ENCODE assay signal across 1 cellular context in the genomic region with DNA sequence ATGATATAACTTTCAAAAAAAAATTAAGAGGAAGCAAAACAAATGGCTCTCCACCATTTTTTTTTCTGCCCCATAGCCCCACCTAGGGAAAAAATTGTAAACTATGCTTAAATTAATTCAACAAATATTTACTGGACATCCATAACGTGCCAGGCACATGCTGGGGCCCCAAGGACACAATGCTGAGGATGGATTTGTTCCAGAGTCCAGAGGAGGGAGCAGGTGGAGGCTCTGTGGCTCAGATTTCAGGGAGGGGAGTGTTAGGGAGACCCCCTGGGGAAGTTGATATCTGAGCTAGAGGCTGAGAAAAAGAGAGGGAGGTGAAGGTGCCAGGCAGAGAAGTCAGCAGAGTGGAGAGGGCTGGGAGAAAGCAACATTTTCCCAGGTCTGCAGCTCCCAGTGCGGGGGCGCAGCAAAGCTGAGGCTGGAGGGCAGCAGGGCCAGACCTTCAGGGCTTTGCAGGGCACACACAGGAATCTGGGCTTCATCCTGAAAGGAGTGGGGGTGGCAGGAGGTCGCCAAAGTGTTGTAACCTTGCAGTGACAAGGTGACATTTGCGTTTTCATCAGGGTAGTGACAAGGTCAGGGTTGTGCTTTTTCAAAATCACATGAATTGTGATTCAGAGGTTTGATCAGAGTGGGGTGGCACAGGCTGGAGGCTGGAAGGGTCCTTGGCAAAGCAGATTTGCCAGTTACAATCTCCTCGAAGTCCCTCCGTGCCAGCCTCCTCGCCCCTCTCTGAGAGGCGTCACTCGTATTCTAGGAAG.
TF ChIP-seq lines count a peak whose summit lies in the region.

No MANE protein-coding gene starts in this region.

TF ChIP-seq in GM23338, 12 proteins besides CTCF, POLR2A, EP300 and RAD21:
- TF ChIP-seq STAT1 (IDR thresholded peaks at IDR 0.05; ENCODE audit: unreplicated experiment): no peak
- no peak for TF ChIP-seq NANOG (IDR thresholded peaks at IDR 0.05; ENCODE audit: borderline replicate concordance)
- TF ChIP-seq CREB1 (CRISPR knock-in tag; IDR thresholded peaks at IDR 0.05; ENCODE audit: low read depth): no peak
- no peak for TF ChIP-seq ZNF331 (CRISPR knock-in tag; IDR thresholded peaks at IDR 0.05; ENCODE audit: low read depth)
- TF ChIP-seq, protein P1, sequence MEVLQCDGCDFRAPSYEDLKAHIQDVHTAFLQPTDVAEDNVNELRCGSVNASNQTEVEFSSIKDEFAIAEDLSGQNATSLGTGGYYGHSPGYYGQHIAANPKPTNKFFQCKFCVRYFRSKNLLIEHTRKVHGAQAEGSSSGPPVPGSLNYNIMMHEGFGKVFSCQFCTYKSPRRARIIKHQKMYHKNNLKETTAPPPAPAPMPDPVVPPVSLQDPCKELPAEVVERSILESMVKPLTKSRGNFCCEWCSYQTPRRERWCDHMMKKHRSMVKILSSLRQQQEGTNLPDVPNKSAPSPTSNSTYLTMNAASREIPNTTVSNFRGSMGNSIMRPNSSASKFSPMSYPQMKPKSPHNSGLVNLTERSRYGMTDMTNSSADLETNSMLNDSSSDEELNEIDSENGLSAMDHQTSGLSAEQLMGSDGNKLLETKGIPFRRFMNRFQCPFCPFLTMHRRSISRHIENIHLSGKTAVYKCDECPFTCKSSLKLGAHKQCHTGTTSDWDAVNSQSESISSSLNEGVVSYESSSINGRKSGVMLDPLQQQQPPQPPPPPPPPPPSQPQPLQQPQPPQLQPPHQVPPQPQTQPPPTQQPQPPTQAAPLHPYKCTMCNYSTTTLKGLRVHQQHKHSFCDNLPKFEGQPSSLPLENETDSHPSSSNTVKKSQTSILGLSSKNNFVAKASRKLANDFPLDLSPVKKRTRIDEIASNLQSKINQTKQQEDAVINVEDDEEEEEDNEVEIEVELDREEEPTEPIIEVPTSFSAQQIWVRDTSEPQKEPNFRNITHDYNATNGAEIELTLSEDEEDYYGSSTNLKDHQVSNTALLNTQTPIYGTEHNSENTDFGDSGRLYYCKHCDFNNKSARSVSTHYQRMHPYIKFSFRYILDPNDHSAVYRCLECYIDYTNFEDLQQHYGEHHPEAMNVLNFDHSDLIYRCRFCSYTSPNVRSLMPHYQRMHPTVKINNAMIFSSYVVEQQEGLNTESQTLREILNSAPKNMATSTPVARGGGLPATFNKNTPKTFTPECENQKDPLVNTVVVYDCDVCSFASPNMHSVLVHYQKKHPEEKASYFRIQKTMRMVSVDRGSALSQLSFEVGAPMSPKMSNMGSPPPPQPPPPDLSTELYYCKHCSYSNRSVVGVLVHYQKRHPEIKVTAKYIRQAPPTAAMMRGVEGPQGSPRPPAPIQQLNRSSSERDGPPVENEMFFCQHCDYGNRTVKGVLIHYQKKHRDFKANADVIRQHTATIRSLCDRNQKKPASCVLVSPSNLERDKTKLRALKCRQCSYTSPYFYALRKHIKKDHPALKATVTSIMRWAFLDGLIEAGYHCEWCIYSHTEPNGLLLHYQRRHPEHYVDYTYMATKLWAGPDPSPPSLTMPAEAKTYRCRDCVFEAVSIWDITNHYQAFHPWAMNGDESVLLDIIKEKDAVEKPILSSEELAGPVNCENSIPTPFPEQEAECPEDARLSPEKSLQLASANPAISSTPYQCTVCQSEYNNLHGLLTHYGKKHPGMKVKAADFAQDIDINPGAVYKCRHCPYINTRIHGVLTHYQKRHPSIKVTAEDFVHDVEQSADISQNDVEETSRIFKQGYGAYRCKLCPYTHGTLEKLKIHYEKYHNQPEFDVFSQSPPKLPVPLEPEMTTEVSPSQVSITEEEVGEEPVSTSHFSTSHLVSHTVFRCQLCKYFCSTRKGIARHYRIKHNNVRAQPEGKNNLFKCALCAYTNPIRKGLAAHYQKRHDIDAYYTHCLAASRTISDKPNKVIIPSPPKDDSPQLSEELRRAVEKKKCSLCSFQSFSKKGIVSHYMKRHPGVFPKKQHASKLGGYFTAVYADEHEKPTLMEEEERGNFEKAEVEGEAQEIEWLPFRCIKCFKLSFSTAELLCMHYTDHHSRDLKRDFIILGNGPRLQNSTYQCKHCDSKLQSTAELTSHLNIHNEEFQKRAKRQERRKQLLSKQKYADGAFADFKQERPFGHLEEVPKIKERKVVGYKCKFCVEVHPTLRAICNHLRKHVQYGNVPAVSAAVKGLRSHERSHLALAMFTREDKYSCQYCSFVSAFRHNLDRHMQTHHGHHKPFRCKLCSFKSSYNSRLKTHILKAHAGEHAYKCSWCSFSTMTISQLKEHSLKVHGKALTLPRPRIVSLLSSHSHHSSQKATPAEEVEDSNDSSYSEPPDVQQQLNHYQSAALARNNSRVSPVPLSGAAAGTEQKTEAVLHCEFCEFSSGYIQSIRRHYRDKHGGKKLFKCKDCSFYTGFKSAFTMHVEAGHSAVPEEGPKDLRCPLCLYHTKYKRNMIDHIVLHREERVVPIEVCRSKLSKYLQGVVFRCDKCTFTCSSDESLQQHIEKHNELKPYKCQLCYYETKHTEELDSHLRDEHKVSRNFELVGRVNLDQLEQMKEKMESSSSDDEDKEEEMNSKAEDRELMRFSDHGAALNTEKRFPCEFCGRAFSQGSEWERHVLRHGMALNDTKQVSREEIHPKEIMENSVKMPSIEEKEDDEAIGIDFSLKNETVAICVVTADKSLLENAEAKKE (CRISPR knock-in tag; IDR thresholded peaks at IDR 0.05): no peak
- no peak for TF ChIP-seq ZNF114 (CRISPR knock-in tag; IDR thresholded peaks at IDR 0.05)
- TF ChIP-seq POLR2AphosphoS5 (IDR thresholded peaks at IDR 0.05; ENCODE audit: low read depth): no peak
- TF ChIP-seq EZH2 (IDR thresholded peaks at IDR 0.05; ENCODE audit: low read depth, unreplicated experiment): no peak
- TF ChIP-seq JUNB (IDR thresholded peaks at IDR 0.05; ENCODE audit: unreplicated experiment): no peak
- TF ChIP-seq EZH2phosphoT487 (IDR thresholded peaks at IDR 0.05; ENCODE audit: unreplicated experiment): no peak
- TF ChIP-seq, protein P2, sequence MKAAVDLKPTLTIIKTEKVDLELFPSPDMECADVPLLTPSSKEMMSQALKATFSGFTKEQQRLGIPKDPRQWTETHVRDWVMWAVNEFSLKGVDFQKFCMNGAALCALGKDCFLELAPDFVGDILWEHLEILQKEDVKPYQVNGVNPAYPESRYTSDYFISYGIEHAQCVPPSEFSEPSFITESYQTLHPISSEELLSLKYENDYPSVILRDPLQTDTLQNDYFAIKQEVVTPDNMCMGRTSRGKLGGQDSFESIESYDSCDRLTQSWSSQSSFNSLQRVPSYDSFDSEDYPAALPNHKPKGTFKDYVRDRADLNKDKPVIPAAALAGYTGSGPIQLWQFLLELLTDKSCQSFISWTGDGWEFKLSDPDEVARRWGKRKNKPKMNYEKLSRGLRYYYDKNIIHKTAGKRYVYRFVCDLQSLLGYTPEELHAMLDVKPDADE (IDR thresholded peaks at IDR 0.05): no peak
- no peak for TF ChIP-seq REST (IDR thresholded peaks at IDR 0.05; ENCODE audit: unreplicated experiment)
